In the genomic region with DNA sequence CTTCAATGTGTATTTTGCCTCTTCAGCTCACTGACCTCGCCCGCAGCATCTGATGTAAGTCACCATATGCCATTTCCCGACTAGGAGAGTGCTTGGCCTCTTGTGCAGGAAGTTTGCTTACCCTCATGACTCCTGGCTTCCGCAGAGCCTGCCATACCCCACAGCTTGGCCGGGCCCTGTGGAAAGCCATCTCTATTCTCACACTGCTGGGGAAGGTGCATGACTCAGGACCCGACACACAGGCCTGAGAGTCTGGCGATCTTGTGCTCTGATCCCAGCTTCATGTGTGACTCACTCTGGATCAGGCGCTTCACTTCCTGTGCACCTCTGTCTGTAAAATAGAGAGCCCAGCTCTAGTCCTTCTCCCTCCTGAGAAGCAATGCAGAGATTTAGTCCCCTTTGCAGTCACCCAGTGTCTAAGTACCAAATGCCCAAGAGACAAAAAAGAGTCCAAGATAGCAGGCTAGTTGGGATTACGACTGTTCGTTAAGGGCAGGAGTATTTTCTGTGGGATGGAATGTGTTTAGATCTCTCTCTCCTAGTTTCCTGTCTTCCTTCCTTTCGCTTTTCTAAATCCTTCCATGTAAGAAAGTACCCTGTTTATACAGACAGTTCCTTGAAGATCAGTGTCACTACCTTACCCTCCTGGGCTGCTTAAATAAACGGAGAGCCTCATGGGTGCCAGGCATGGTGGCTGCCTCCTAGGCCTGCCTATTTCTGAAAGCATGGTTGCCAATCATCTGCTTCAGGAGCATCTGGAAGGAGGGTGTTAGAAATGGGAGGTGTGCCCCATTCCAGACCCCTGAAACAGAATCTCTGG, we compare ENCODE assay signal across 9 cellular contexts.
DNase-seq lines count a peak whose midpoint lies in the region; TF ChIP-seq lines count a peak whose summit lies in the region.
"Had no signal": no experiment of that assay in that cellular context is flagged by ENCODE, and none has a peak within 500 bp of the region (broad histone marks: within the 10 kb centered on the region; RNA-seq: fewer than 3 reads in every experiment).

No MANE protein-coding gene starts in this region.

- no peaks in the 10 kb centered on the region for H3K27me3 ChIP-seq in brain microvascular endothelial cell (replicated peaks)

- intact Hi-C loops in lower leg skin (cut with DNase I; ENCODE audit: low total_unique reads): no loop called here
- intact Hi-C loops in activated CD4-positive, alpha-beta memory T cell treated with anti-CD3 and anti-CD28 coated beads for 36 hours (cut with micrococcal nuclease): no loop called here

- peak; percentile 86 for DNase-seq in AG09309 (ENCODE audit: low read depth)
- peak; percentile 99 for DNase-seq in HT1080 (ENCODE audit: low read depth)
- DNase-seq in brain microvascular endothelial cell: peak; percentile 99
- DNase-seq in lower leg skin (ENCODE audit: low spot score in 2 of 2): peak; percentile 16 to 85
- no peak for DNase-seq in activated CD4-positive, alpha-beta memory T cell treated with anti-CD3 and anti-CD28 coated beads for 36 hours
- no peak for DNase-seq in GM13976 (ENCODE audit: low spot score)
- DNase-seq in D341Med (ENCODE audit: low spot score): no peak
- DNase-seq in activated naive CD4-positive, alpha-beta T cell treated with Interleukin-2 at 50 U/mL for 16 hours: no peak

- H3K4me3 ChIP-seq in AG09309 (ENCODE audit: control insufficient read depth, low read depth, low read length) (no peak overlapping the region), brain microvascular endothelial cell (ENCODE audit: low read depth, low read length) (no peak overlapping the region), lower leg skin (ENCODE audit: low read depth, poor library complexity, severe bottlenecking) (no peak overlapping the region)

- in situ Hi-C loops in brain microvascular endothelial cell (cut with HindIII; ENCODE audit: low pct_ligation_motif_present, low sequenced_read_pairs): no loop called here
- in situ Hi-C loops in GM13976 (cut with MboI; ENCODE audit: low sequenced_read_pairs, unreplicated experiment): no loop called here

- H3K36me3 ChIP-seq in brain microvascular endothelial cell (replicated peaks): no peaks in the 10 kb centered on the region

- TF ChIP-seq POLR2A in lower leg skin (IDR thresholded peaks at IDR 0.05): no peak

- CTCF ChIA-PET in activated CD4-positive, alpha-beta memory T cell treated with anti-CD3 and anti-CD28 coated beads for 36 hours (lab: Charles Lee): interaction anchor here (1.1 kb wide), 1 partner anchor 61 kb away, joined by 3 read pairs; no protein-coding TSS in a partner anchor

- H3K9me3 Mint-ChIP-seq in activated CD4-positive, alpha-beta memory T cell treated with anti-CD3 and anti-CD28 coated beads for 36 hours: no peaks in the 10 kb centered on the region
- H3K9me3 Mint-ChIP-seq: activated T-helper 1 cell treated with anti-CD3 and anti-CD28 coated beads, Interleukin-12 subunit alpha, Interleukin-12 subunit beta, Interleukin-2, Interleukin-4 antibody, amounts not matched to agents 30 ng/mL and 10 ng/mL and 1 ng/mL, durations not matched to agents 14 hours and 24 hours and 36 hours had no signal

- TF ChIP-seq CTCF in AG09309 (IDR thresholded peaks at IDR 0.05; ENCODE audit: control insufficient read depth, insufficient read depth, low read depth, low read length, missing control alignments): no peak
- TF ChIP-seq CTCF in brain microvascular endothelial cell (IDR thresholded peaks at IDR 0.05; ENCODE audit: low read depth, low read length, missing control alignments): no peak
- no peak for TF ChIP-seq CTCF in lower leg skin (IDR thresholded peaks at IDR 0.05)
- TF ChIP-seq CTCF in GM13976 (IDR thresholded peaks at IDR 0.05; ENCODE audit: borderline replicate concordance, control extremely low read depth, extremely low read depth, insufficient read depth, missing control alignments): no peak

- H3K27ac ChIP-seq in brain microvascular endothelial cell: peak overlapping the region; percentile 95

- POLR2A ChIA-PET in activated CD4-positive, alpha-beta memory T cell treated with anti-CD3 and anti-CD28 coated beads for 36 hours (lab: Charles Lee): no interaction called here

- no peak overlapping the region for H3K4me3 Mint-ChIP-seq in activated CD4-positive, alpha-beta memory T cell treated with anti-CD3 and anti-CD28 coated beads for 36 hours
- H3K4me3 Mint-ChIP-seq: activated T-helper 1 cell treated with anti-CD3 and anti-CD28 coated beads, Interleukin-12 subunit alpha, Interleukin-12 subunit beta, Interleukin-2, Interleukin-4 antibody, amounts not matched to agents 30 ng/mL and 10 ng/mL and 1 ng/mL, durations not matched to agents 14 hours and 24 hours and 36 hours had no signal

- no peaks in the 10 kb centered on the region for H3K36me3 Mint-ChIP-seq in activated CD4-positive, alpha-beta memory T cell treated with anti-CD3 and anti-CD28 coated beads for 36 hours

- no peak overlapping the region for H3K27ac Mint-ChIP-seq in activated CD4-positive, alpha-beta memory T cell treated with anti-CD3 and anti-CD28 coated beads for 36 hours
- H3K27ac Mint-ChIP-seq: activated T-helper 1 cell treated with anti-CD3 and anti-CD28 coated beads, Interleukin-12 subunit alpha, Interleukin-12 subunit beta, Interleukin-2, Interleukin-4 antibody, amounts not matched to agents 30 ng/mL and 10 ng/mL and 1 ng/mL, durations not matched to agents 14 hours and 24 hours and 36 hours had no signal

- WGBS in lower leg skin, 2 donors: 67 to 72% methylated on average over 11 to 12 of the region's 12 CpGs

- H3K4me1 Mint-ChIP-seq in activated CD4-positive, alpha-beta memory T cell treated with anti-CD3 and anti-CD28 coated beads for 36 hours (ENCODE audit: low read depth): no peaks in the 10 kb centered on the region

- no peaks in the 10 kb centered on the region for H3K27me3 Mint-ChIP-seq in activated CD4-positive, alpha-beta memory T cell treated with anti-CD3 and anti-CD28 coated beads for 36 hours

Comparison
In these comparisons a context has a peak if more than half of its experiments do, and no peak if none do; other contexts are left out.
1. DNase-seq: peak in AG09309 (single experiment), HT1080 (single experiment), brain microvascular endothelial cell (single experiment) and lower leg skin (2 of 2); none in activated CD4-positive, alpha-beta memory T cell treated with anti-CD3 and anti-CD28 coated beads for 36 hours (single experiment), GM13976 (single experiment), D341Med (single experiment) and activated naive CD4-positive, alpha-beta T cell treated with Interleukin-2 at 50 U/mL for 16 hours (single experiment).